ENCODE assay signal across 8 cellular contexts in genomic region chr2:55232084-55232862, GRCh38. TPM values are rescaled to one million over a fixed set of nuclear protein-coding genes. Genes with fewer than 3 reads are reported as not detected.
DNase-seq lines count a peak whose midpoint lies in the region; TF ChIP-seq lines count a peak whose summit lies in the region.

Gene CLHC1 (minus strand): TSS chr2:55232293. CDS start chr2:55222411, 9,882 bp downstream.
Gene RPS27A (plus strand): TSS chr2:55232688. CDS start chr2:55232825, 137 bp downstream.

- intact Hi-C loops in activated T-helper 2 cell treated with anti-CD3 and anti-CD28 coated beads, Interferon-gamma antibody, Interleukin-2, Interleukin-4, amounts not matched to agents 10 μg/mL and 5 μg/mL and 100 μg/mL, durations not matched to agents 14 hours and 24 hours and 36 hours (cut with micrococcal nuclease) = loop anchor here (1.0 to 10.0 kb wide), 9 partner anchors 9 to 1467 kb away; partner anchors contain the start of genes CFAP36, CHAC2, MTIF2 and PPP4R3B

- peak within 1 kb of the TSS; percentile 95 for H3K27ac Mint-ChIP-seq in activated T-helper 2 cell treated with anti-CD3 and anti-CD28 coated beads, Interferon-gamma antibody, Interleukin-2, Interleukin-4, amounts not matched to agents 10 μg/mL and 5 μg/mL and 100 μg/mL, durations not matched to agents 14 hours and 24 hours and 36 hours
- H3K27ac Mint-ChIP-seq in nephron = peak within 1 kb of the TSS; percentile 94 to 98 (median 98)
- H3K27ac Mint-ChIP-seq in stimulated activated naive CD8-positive, alpha-beta T cell treated with anti-CD3 and anti-CD28 coated beads, Interleukin-15, Interleukin-2, amounts not matched to agents 100 ng/mL and 50 ng/mL, for 24 hours = peak within 1 kb of the TSS; percentile 99

- DNase-seq in Daoy (ENCODE audit: low read depth) (peak; percentile 92), GOT3 (lab: John Stamatoyannopoulos, UW) (peak; percentile 78), LNCaP clone FGC (ENCODE audit: low read depth) (peak; percentile 93), RWPE1 (ENCODE audit: low spot score) (peak; percentile 95), fibroblast of the aortic adventitia (ENCODE audit: low read depth) (peak; percentile 98)
- peak; percentile 89 for DNase-seq in activated T-helper 2 cell treated with anti-CD3 and anti-CD28 coated beads, Interferon-gamma antibody, Interleukin-2, Interleukin-4, amounts not matched to agents 10 μg/mL and 5 μg/mL and 100 μg/mL, durations not matched to agents 14 hours and 24 hours and 36 hours (ENCODE audit: low spot score)

- peaks cover 43% of the 10 kb centered on the region for H3K4me1 Mint-ChIP-seq in activated T-helper 2 cell treated with anti-CD3 and anti-CD28 coated beads, Interferon-gamma antibody, Interleukin-2, Interleukin-4, amounts not matched to agents 10 μg/mL and 5 μg/mL and 100 μg/mL, durations not matched to agents 14 hours and 24 hours and 36 hours (ENCODE audit: low read depth)
- peaks cover 41% of the 10 kb centered on the region for H3K4me1 Mint-ChIP-seq in nephron
- peaks cover 65% of the 10 kb centered on the region for H3K4me1 Mint-ChIP-seq in stimulated activated naive CD8-positive, alpha-beta T cell treated with anti-CD3 and anti-CD28 coated beads, Interleukin-15, Interleukin-2, amounts not matched to agents 100 ng/mL and 50 ng/mL, for 24 hours (ENCODE audit: low read depth)

- POLR2A ChIA-PET in RWPE1 (lab: Yijun Ruan, JAX; ENCODE audit: low non-redundant PET) = interaction anchor here (0.5 to 1.0 kb wide), 3 partner anchors 8 to 184 kb away, joined by 3 to 4 read pairs (median 3); partner anchors contain the start of gene RTN4

- TF ChIP-seq CTCF in LNCaP clone FGC (IDR thresholded peaks at IDR 0.05; ENCODE audit: control insufficient read depth, extremely low read depth, insufficient read depth) = no peak
- no peak for TF ChIP-seq CTCF in RWPE1 (conservative IDR thresholded peaks at IDR 0.05; ENCODE audit: low read depth)
- no peak for TF ChIP-seq CTCF in fibroblast of the aortic adventitia (IDR thresholded peaks at IDR 0.05; ENCODE audit: insufficient read depth, low read length)
- no peak for TF ChIP-seq CTCF in nephron (IDR thresholded peaks at IDR 0.05; ENCODE audit: unreplicated experiment in 3 of 3)

- CTCF ChIA-PET in RWPE1 (lab: Yijun Ruan, JAX) = no interaction called here

- peak within 1 kb of the TSS; percentile 99 for H3K4me3 Mint-ChIP-seq in activated T-helper 2 cell treated with anti-CD3 and anti-CD28 coated beads, Interferon-gamma antibody, Interleukin-2, Interleukin-4, amounts not matched to agents 10 μg/mL and 5 μg/mL and 100 μg/mL, durations not matched to agents 14 hours and 24 hours and 36 hours (ENCODE audit: low read depth)
- H3K4me3 Mint-ChIP-seq in nephron = peak within 1 kb of the TSS; percentile 95
- H3K4me3 Mint-ChIP-seq in stimulated activated naive CD8-positive, alpha-beta T cell treated with anti-CD3 and anti-CD28 coated beads, Interleukin-15, Interleukin-2, amounts not matched to agents 100 ng/mL and 50 ng/mL, for 24 hours = peak within 1 kb of the TSS; percentile 99

- peak within 1 kb of the TSS; percentile 95 for H3K27ac ChIP-seq in RWPE1

- H3K36me3 Mint-ChIP-seq in activated T-helper 2 cell treated with anti-CD3 and anti-CD28 coated beads, Interferon-gamma antibody, Interleukin-2, Interleukin-4, amounts not matched to agents 10 μg/mL and 5 μg/mL and 100 μg/mL, durations not matched to agents 14 hours and 24 hours and 36 hours (ENCODE audit: low read depth) = peaks cover 72% of the 10 kb centered on the region
- peaks cover 45% of the 10 kb centered on the region for H3K36me3 Mint-ChIP-seq in nephron (ENCODE audit: low read depth)
- H3K36me3 Mint-ChIP-seq in stimulated activated naive CD8-positive, alpha-beta T cell treated with anti-CD3 and anti-CD28 coated beads, Interleukin-15, Interleukin-2, amounts not matched to agents 100 ng/mL and 50 ng/mL, for 24 hours (ENCODE audit: low read depth) = peaks cover 70% of the 10 kb centered on the region

- no peaks in the 10 kb centered on the region for H3K9me3 Mint-ChIP-seq in activated T-helper 2 cell treated with anti-CD3 and anti-CD28 coated beads, Interferon-gamma antibody, Interleukin-2, Interleukin-4, amounts not matched to agents 10 μg/mL and 5 μg/mL and 100 μg/mL, durations not matched to agents 14 hours and 24 hours and 36 hours
- H3K9me3 Mint-ChIP-seq in nephron = no peaks in the 10 kb centered on the region
- H3K9me3 Mint-ChIP-seq in stimulated activated naive CD8-positive, alpha-beta T cell treated with anti-CD3 and anti-CD28 coated beads, Interleukin-15, Interleukin-2, amounts not matched to agents 100 ng/mL and 50 ng/mL, for 24 hours = no peaks in the 10 kb centered on the region

- H3K4me3 ChIP-seq in LNCaP clone FGC (ENCODE audit: low read depth, low read length) (peak within 1 kb of the TSS; percentile 95), fibroblast of the aortic adventitia (ENCODE audit: low read depth, low read length) (peak within 1 kb of the TSS; percentile 97)

- H3K27me3 Mint-ChIP-seq in activated T-helper 2 cell treated with anti-CD3 and anti-CD28 coated beads, Interferon-gamma antibody, Interleukin-2, Interleukin-4, amounts not matched to agents 10 μg/mL and 5 μg/mL and 100 μg/mL, durations not matched to agents 14 hours and 24 hours and 36 hours (ENCODE audit: low read depth) = no peaks in the 10 kb centered on the region
- H3K27me3 Mint-ChIP-seq in nephron (ENCODE audit: low read depth) = no peaks in the 10 kb centered on the region
- H3K27me3 Mint-ChIP-seq in stimulated activated naive CD8-positive, alpha-beta T cell treated with anti-CD3 and anti-CD28 coated beads, Interleukin-15, Interleukin-2, amounts not matched to agents 100 ng/mL and 50 ng/mL, for 24 hours = no peaks in the 10 kb centered on the region

RNA-seq across cellular contexts. Expression of gene CLHC1, which starts in this region (rescaled TPM):
- 3.6 and 7.0 TPM in 2 replicates for total RNA-seq in Daoy (2014; rRNA removed; shearing (Covaris generic))
- 12.0 and 12.3 TPM in 2 replicates for total RNA-seq in activated T-helper 2 cell treated with anti-CD3 and anti-CD28 coated beads, Interferon-gamma antibody, Interleukin-2, Interleukin-4, amounts not matched to agents 10 μg/mL and 5 μg/mL and 100 μg/mL, durations not matched to agents 14 hours and 24 hours and 36 hours
- 14.3 and 36.5 TPM in 2 replicates for total RNA-seq in fibroblast of the aortic adventitia (ENCODE audit: low replicate concordance)

RNA-seq across cellular contexts. Expression of gene RPS27A, which starts in this region (rescaled TPM):
- 2,172 and 3,065 TPM in 2 replicates for total RNA-seq in Daoy (2014; rRNA removed; shearing (Covaris generic))
- 1,030 and 1,063 TPM in 2 replicates for total RNA-seq in activated T-helper 2 cell treated with anti-CD3 and anti-CD28 coated beads, Interferon-gamma antibody, Interleukin-2, Interleukin-4, amounts not matched to agents 10 μg/mL and 5 μg/mL and 100 μg/mL, durations not matched to agents 14 hours and 24 hours and 36 hours
- 1,779 and 1,984 TPM in 2 replicates for total RNA-seq in fibroblast of the aortic adventitia (ENCODE audit: low replicate concordance)

Comparison
In these comparisons a context has a peak if more than half of its experiments do, and no peak if none do; other contexts are left out.
1. Peak in every context shown above with its lines: DNase-seq, H3K4me3 ChIP-seq and H3K27ac ChIP-seq.